In the genomic region with DNA sequence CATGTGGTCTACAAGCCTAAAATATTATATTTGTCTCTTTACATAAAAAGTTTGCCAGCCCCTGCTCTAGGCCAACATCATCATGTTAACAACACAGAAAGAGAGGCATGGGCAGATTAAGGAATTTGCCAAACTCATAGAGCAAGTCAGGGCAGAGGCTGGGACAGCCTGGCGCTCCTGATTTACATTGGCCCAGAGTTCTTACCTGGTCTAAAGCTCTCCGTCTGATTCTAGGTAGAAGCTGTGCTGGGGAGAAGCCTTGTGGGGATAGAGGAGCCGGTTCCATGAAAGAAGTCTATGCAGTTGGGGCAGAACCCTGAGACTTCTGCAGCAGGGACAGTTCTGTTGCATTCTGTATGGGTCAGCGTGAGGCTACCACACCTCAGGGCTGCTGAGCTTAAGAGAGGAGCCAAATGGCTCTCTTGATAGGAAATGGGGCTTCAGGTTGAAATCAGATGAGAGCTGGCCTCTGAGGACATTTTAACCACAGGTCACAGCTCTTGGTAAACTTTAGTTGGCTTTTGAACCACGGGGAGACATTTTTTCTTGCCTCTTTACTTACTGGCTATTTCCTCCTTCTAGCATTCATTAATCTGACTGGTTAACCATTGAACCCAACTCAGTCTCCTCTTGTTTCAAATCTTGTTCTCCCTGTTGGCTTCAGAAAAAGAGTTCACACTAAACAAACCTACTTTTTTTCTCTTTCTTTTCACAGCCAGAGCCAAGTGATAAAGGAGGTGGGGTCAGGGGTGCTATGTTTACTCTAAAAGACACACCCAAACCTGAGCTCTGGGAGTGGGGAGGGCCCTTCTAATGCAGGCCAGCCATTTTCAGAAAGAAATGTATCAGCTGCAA, we compare ENCODE assay signal across 11 cellular contexts.
A peak's percentile ranks its signal among the peaks of the same experiment; 100 is the strongest.
DNase-seq lines count a peak whose midpoint lies in the region; ATAC-seq and TF ChIP-seq lines count a peak whose summit lies in the region.
"Had no signal": no experiment of that assay in that cellular context is flagged by ENCODE, and none has a peak within 500 bp of the region (broad histone marks: within the 10 kb centered on the region; RNA-seq: fewer than 3 reads in every experiment).

No MANE protein-coding gene starts in this region.

- H3K9me3 ChIP-seq in Peyer's patch (no peaks in the 10 kb centered on the region), MG63 (no peaks in the 10 kb centered on the region; the same call in 1 of the 2 replicates)

- no peak for TF ChIP-seq POLR2A in Peyer's patch (IDR thresholded peaks at IDR 0.05)

- H3K4me3 ChIP-seq in Peyer's patch: peak overlapping the region in 1 of 4 donors; percentile 5
- no peak overlapping the region for H3K4me3 ChIP-seq in MG63
- H3K4me3 ChIP-seq: BLaER1 had no signal

- H3K36me3 ChIP-seq in Peyer's patch: no peaks in the 10 kb centered on the region
- H3K36me3 ChIP-seq in MG63: no peaks in the 10 kb centered on the region
- H3K36me3 ChIP-seq: BLaER1 had no signal

- H3K4me1 Mint-ChIP-seq in mesothelial cell of epicardium: peaks cover 23% of the 10 kb centered on the region
- H3K4me1 Mint-ChIP-seq: activated naive CD8-positive, alpha-beta T cell treated with anti-CD3 and anti-CD28 coated beads, Interleukin-2, amount 10 ng/mL, durations not matched to agents 7 days and 5 days had no signal

- peak overlapping the region; percentile 71 for H3K27ac Mint-ChIP-seq in mesothelial cell of epicardium
- H3K27ac Mint-ChIP-seq: activated naive CD8-positive, alpha-beta T cell treated with anti-CD3 and anti-CD28 coated beads, Interleukin-2, amount 10 ng/mL, durations not matched to agents 7 days and 5 days had no signal

- H3K27me3 Mint-ChIP-seq in mesothelial cell of epicardium (ENCODE audit: low read depth): no peaks in the 10 kb centered on the region

- H3K36me3 Mint-ChIP-seq in mesothelial cell of epicardium: no peaks in the 10 kb centered on the region
- H3K36me3 Mint-ChIP-seq: activated naive CD8-positive, alpha-beta T cell treated with anti-CD3 and anti-CD28 coated beads, Interleukin-2, amount 10 ng/mL, durations not matched to agents 7 days and 5 days had no signal

- TF ChIP-seq CTCF in Peyer's patch (IDR thresholded peaks at IDR 0.05) (no peak), mesothelial cell of epicardium (IDR thresholded peaks at IDR 0.05; ENCODE audit: unreplicated experiment) (no peak)

- ATAC-seq in GM18508 (IDR thresholded peaks at IDR 0.05; ENCODE audit: insufficient read depth, unreplicated experiment): peak; percentile 46
- ATAC-seq in HG02798 (IDR thresholded peaks at IDR 0.05; ENCODE audit: poor library complexity, unreplicated experiment): peak; percentile 35
- ATAC-seq in GM18858 (IDR thresholded peaks at IDR 0.05; ENCODE audit: unreplicated experiment): no peak
- ATAC-seq: activated CD4-positive, CD25-positive, alpha-beta regulatory T cell treated with anti-CD3 and anti-CD28 coated beads, Interleukin-2, amount 50 U/mL, for 24 hours had no signal

- no peaks in the 10 kb centered on the region for H3K9me3 Mint-ChIP-seq in mesothelial cell of epicardium
- H3K9me3 Mint-ChIP-seq: activated naive CD8-positive, alpha-beta T cell treated with anti-CD3 and anti-CD28 coated beads, Interleukin-2, amount 10 ng/mL, durations not matched to agents 7 days and 5 days had no signal

- H3K4me1 ChIP-seq in Peyer's patch: peaks cover 0 to 32% (median 0%) of the 10 kb centered on the region in 4 donors

- H3K27ac ChIP-seq in Peyer's patch: peak overlapping the region in 3 of 4 donors; percentile 61 to 91 (median 89)
- H3K27ac ChIP-seq: BLaER1 had no signal

- DNase-seq in Peyer's patch (peak in 1 of 3 donors; percentile 68), mesothelial cell of epicardium (ENCODE audit: low spot score in 2 of 2, unreplicated experiment in 2 of 2) (no peak), MG63 (no peak), 8988T (no peak), NCI-H2107 (lab: John Stamatoyannopoulos, UW) (no peak)
- DNase-seq: activated naive CD8-positive, alpha-beta T cell treated with anti-CD3 and anti-CD28 coated beads, Interleukin-2, amount 10 ng/mL, durations not matched to agents 7 days and 5 days had no signal

- H3K4me3 Mint-ChIP-seq in mesothelial cell of epicardium: no peak overlapping the region
- H3K4me3 Mint-ChIP-seq: activated naive CD8-positive, alpha-beta T cell treated with anti-CD3 and anti-CD28 coated beads, Interleukin-2, amount 10 ng/mL, durations not matched to agents 7 days and 5 days had no signal

- H3K27me3 ChIP-seq in Peyer's patch (no peaks in the 10 kb centered on the region), MG63 (no peaks in the 10 kb centered on the region)
- H3K27me3 ChIP-seq: BLaER1 had no signal
